Comparison of ENCODE assay signal across 17 cellular contexts in genomic region chr17:66573078-66573477, GRCh38.
DNase-seq lines count a peak whose midpoint lies in the region; ATAC-seq, FAIRE-seq and TF ChIP-seq lines count a peak whose summit lies in the region.
"Had no signal": no experiment of that assay in that cellular context is flagged by ENCODE, and none has a peak within 500 bp of the region (broad histone marks: within the 10 kb centered on the region; RNA-seq: fewer than 3 reads in every experiment).

No MANE protein-coding gene starts in this region.

- H3K9me3 Mint-ChIP-seq in activated CD4-positive, alpha-beta T cell treated with anti-CD3 and anti-CD28 coated beads for 36 hours (ENCODE audit: low read depth) = no peaks in the 10 kb centered on the region
- no peaks in the 10 kb centered on the region for H3K9me3 Mint-ChIP-seq in activated naive CD4-positive, alpha-beta T cell treated with anti-CD3 and anti-CD28 coated beads, Interleukin-2, amount 50 U/mL, for 72 hours
- no peaks in the 10 kb centered on the region for H3K9me3 Mint-ChIP-seq in stimulated activated effector memory CD8-positive, alpha-beta T cell treated with anti-CD3 and anti-CD28 coated beads, Interleukin-12 subunit alpha, Interleukin-12 subunit beta, amount 100 ng/mL, for 72 hours
- peaks cover 4% of the 10 kb centered on the region for H3K9me3 Mint-ChIP-seq in stimulated activated memory B cell treated with anti-CD40 and anti-IgM and Interleukin-4, amounts not matched to agents 10 μg/mL and 1 μg/mL and 100 μg/mL, for 72 hours
- H3K9me3 Mint-ChIP-seq: CD4-positive, CD25-positive, alpha-beta regulatory T cell; HFFc6 had no signal

- no peaks in the 10 kb centered on the region for H3K27me3 ChIP-seq in GM12878 (replicated peaks in 1 of 2; ENCODE audit: control insufficient read depth in 2 of 2, insufficient read depth in 2 of 2, low read length in 1 of 2)
- H3K27me3 ChIP-seq: BLaER1 treated with 17β-estradiol and CSF1 and Interleukin-3, amounts not matched to agents 10 nM and 100 nM had no signal

- TF ChIP-seq RAD21 in GM12878 (IDR thresholded peaks at IDR 0.05; ENCODE audit: insufficient read depth, low read depth, low read length) = no peak

- H3K4me1 Mint-ChIP-seq in activated CD4-positive, alpha-beta T cell treated with anti-CD3 and anti-CD28 coated beads for 36 hours = peaks cover 17% of the 10 kb centered on the region
- peaks cover 3% of the 10 kb centered on the region for H3K4me1 Mint-ChIP-seq in stimulated activated effector memory CD8-positive, alpha-beta T cell treated with anti-CD3 and anti-CD28 coated beads, Interleukin-12 subunit alpha, Interleukin-12 subunit beta, amount 100 ng/mL, for 72 hours
- H3K4me1 Mint-ChIP-seq in stimulated activated memory B cell treated with anti-CD40 and anti-IgM and Interleukin-4, amounts not matched to agents 10 μg/mL and 1 μg/mL and 100 μg/mL, for 72 hours = no peaks in the 10 kb centered on the region

- peaks cover 5% of the 10 kb centered on the region for H3K36me3 Mint-ChIP-seq in activated CD4-positive, alpha-beta T cell treated with anti-CD3 and anti-CD28 coated beads for 36 hours (ENCODE audit: low read depth)
- peaks cover 0 to 17% of the 10 kb centered on the region in 2 donors for H3K36me3 Mint-ChIP-seq in activated naive CD4-positive, alpha-beta T cell treated with anti-CD3 and anti-CD28 coated beads, Interleukin-2, amount 50 U/mL, for 72 hours
- H3K36me3 Mint-ChIP-seq in stimulated activated effector memory CD8-positive, alpha-beta T cell treated with anti-CD3 and anti-CD28 coated beads, Interleukin-12 subunit alpha, Interleukin-12 subunit beta, amount 100 ng/mL, for 72 hours = no peaks in the 10 kb centered on the region
- H3K36me3 Mint-ChIP-seq in stimulated activated memory B cell treated with anti-CD40 and anti-IgM and Interleukin-4, amounts not matched to agents 10 μg/mL and 1 μg/mL and 100 μg/mL, for 72 hours = no peaks in the 10 kb centered on the region

- H3K27ac Mint-ChIP-seq in activated CD4-positive, alpha-beta T cell treated with anti-CD3 and anti-CD28 coated beads for 36 hours = no peak overlapping the region
- H3K27ac Mint-ChIP-seq in activated naive CD4-positive, alpha-beta T cell treated with anti-CD3 and anti-CD28 coated beads, Interleukin-2, amount 50 U/mL, for 72 hours = no peak overlapping the region
- no peak overlapping the region for H3K27ac Mint-ChIP-seq in stimulated activated effector memory CD8-positive, alpha-beta T cell treated with anti-CD3 and anti-CD28 coated beads, Interleukin-12 subunit alpha, Interleukin-12 subunit beta, amount 100 ng/mL, for 72 hours
- no peak overlapping the region for H3K27ac Mint-ChIP-seq in stimulated activated memory B cell treated with anti-CD40 and anti-IgM and Interleukin-4, amounts not matched to agents 10 μg/mL and 1 μg/mL and 100 μg/mL, for 72 hours
- H3K27ac Mint-ChIP-seq: CD4-positive, CD25-positive, alpha-beta regulatory T cell; HFFc6 had no signal

- SMC1A ChIA-PET in GM12878 (lab: Charles Lee; ENCODE audit: uncharacterized antibody, unreplicated experiment) = interaction anchor here (1.0 to 1.7 kb wide), 7 partner anchors 10 to 408 kb away, joined by 3 to 6 read pairs (median 3); no protein-coding TSS in a partner anchor

- no peaks in the 10 kb centered on the region for H3K36me3 ChIP-seq in GM12878 (ENCODE audit: control insufficient read depth in 2 of 2, insufficient read depth in 2 of 2, low read length in 1 of 2)
- H3K36me3 ChIP-seq: HAP-1 had no signal

- H3K79me2 ChIP-seq in GM12878 (ENCODE audit: control insufficient read depth, insufficient read depth, low read length) = no peaks in the 10 kb centered on the region

- no peak for TF ChIP-seq CTCF in GM12878 (IDR thresholded peaks at IDR 0.05 in 2 of 3, conservative IDR thresholded peaks at IDR 0.05 in 1 of 3; ENCODE audit: control insufficient read depth in 2 of 3, extremely low read depth in 1 of 3, insufficient read depth in 1 of 3, low read depth in 3 of 3, low read length in 3 of 3)

- no peak overlapping the region for H2AFZ ChIP-seq in GM12878 (ENCODE audit: control insufficient read depth, low read depth, low read length)

- WGBS in GM12878 (ENCODE audit: insufficient coverage, insufficient replicate concordance, low lambda C conversion rate, missing lambda C conversion rate) = 11% methylated on average over 4 of the region's 4 CpGs

- H3K9me3 ChIP-seq in GM12878 (replicated peaks; ENCODE audit: control insufficient read depth, insufficient read depth, low read length) = peaks cover 2% of the 10 kb centered on the region; the same call in 1 of the 3 replicates
- H3K9me3 ChIP-seq: HAP-1 had no signal

- H3K27ac ChIP-seq in GM12878 (ENCODE audit: control insufficient read depth, insufficient read depth) = no peak overlapping the region
- H3K27ac ChIP-seq: 22Rv1; BLaER1 treated with 17β-estradiol and CSF1 and Interleukin-3, amounts not matched to agents 10 nM and 100 nM had no signal

- CTCF ChIA-PET in activated CD4-positive, alpha-beta T cell treated with anti-CD3 and anti-CD28 coated beads for 36 hours (lab: Charles Lee) = interaction anchor here (1.2 to 1.3 kb wide), 3 partner anchors 9 to 317 kb away, joined by 3 to 5 read pairs (median 4); no protein-coding TSS in a partner anchor
- CTCF ChIA-PET in GM12878 (lab: Yijun Ruan, JAX) = interaction anchor here (1.0 to 1.1 kb wide), 5 partner anchors 20 to 101 kb away, joined by 3 to 4 read pairs (median 3); no protein-coding TSS in a partner anchor

- in situ Hi-C loops in GM12878 (cut with MboI) = no loop called here

- H3K4me2 ChIP-seq in GM12878 (ENCODE audit: control insufficient read depth, insufficient read depth) = no peak overlapping the region
- H3K4me2 ChIP-seq: BLaER1 treated with 17β-estradiol and CSF1 and Interleukin-3, amounts not matched to agents 10 nM and 100 nM had no signal

- POLR2A ChIA-PET in activated CD4-positive, alpha-beta T cell treated with anti-CD3 and anti-CD28 coated beads for 36 hours (lab: Charles Lee) = interaction anchor here (0.6 to 0.9 kb wide), 3 partner anchors 47 to 142 kb away, joined by 3 to 5 read pairs (median 3); no protein-coding TSS in a partner anchor
- POLR2A ChIA-PET in GM12878 (lab: Charles Lee) = interaction anchor here (1.4 kb wide), 1 partner anchor 10 kb away, joined by 4 read pairs; no protein-coding TSS in a partner anchor

- RAD21 ChIA-PET in GM12878 (lab: Charles Lee; ENCODE audit: unreplicated experiment) = interaction anchor here (0.7 to 1.6 kb wide), 5 partner anchors 57 to 153 kb away, joined by 3 to 5 read pairs (median 3); no protein-coding TSS in a partner anchor

- H3K9ac ChIP-seq in GM12878 (ENCODE audit: control insufficient read depth, insufficient read depth, low read length) = no peak overlapping the region
- H3K9ac ChIP-seq: BLaER1 treated with 17β-estradiol and CSF1 and Interleukin-3, amounts not matched to agents 10 nM and 100 nM had no signal

- no peaks in the 10 kb centered on the region for H3K4me1 ChIP-seq in GM12878 (ENCODE audit: control insufficient read depth, insufficient read depth, low read length)
- H3K4me1 ChIP-seq: HAP-1 had no signal

- no peak for FAIRE-seq in GM12878 (lab: Jason Lieb, UNC)
- FAIRE-seq: GM12891, HTR-8/SVneo had no signal

- H3K27me3 Mint-ChIP-seq in activated CD4-positive, alpha-beta T cell treated with anti-CD3 and anti-CD28 coated beads for 36 hours = no peaks in the 10 kb centered on the region
- no peaks in the 10 kb centered on the region for H3K27me3 Mint-ChIP-seq in stimulated activated memory B cell treated with anti-CD40 and anti-IgM and Interleukin-4, amounts not matched to agents 10 μg/mL and 1 μg/mL and 100 μg/mL, for 72 hours
- H3K27me3 Mint-ChIP-seq: CD4-positive, CD25-positive, alpha-beta regulatory T cell had no signal

- no peak for DNase-seq in activated CD4-positive, alpha-beta T cell treated with anti-CD3 and anti-CD28 coated beads for 36 hours
- DNase-seq in activated CD4-positive, alpha-beta T cell treated with anti-CD3 and anti-CD28 coated beads, Interleukin-2, amount 50 U/mL, for 4 hours = no peak
- no peak for DNase-seq in activated naive CD4-positive, alpha-beta T cell treated with anti-CD3 and anti-CD28 coated beads, Interleukin-2, amount 50 U/mL, for 72 hours (ENCODE audit: low spot score in 2 of 2)
- DNase-seq in activated naive CD4-positive, alpha-beta T cell treated with anti-CD3 and anti-CD28 coated beads, Interleukin-2, amount 50 U/mL, for 16 hours = no peak
- no peak for DNase-seq in GM12878 (ENCODE audit: low read depth, low spot score)
- DNase-seq in stimulated activated effector memory CD8-positive, alpha-beta T cell treated with anti-CD3 and anti-CD28 coated beads, Interleukin-12 subunit alpha, Interleukin-12 subunit beta, amount 100 ng/mL, for 72 hours (ENCODE audit: low spot score in 2 of 2) = no peak
- DNase-seq in NCI-H1694 treated with DMSO at 0.1 percent for 48 hours (lab: John Stamatoyannopoulos, UW) = no peak
- DNase-seq: CD4-positive, CD25-positive, alpha-beta regulatory T cell; DMS 273 treated with DMSO at 0.1 percent for 48 hours; GOT3; HFFc6 had no signal

- peak; percentile 83 for ATAC-seq in activated CD4-positive, alpha-beta T cell treated with anti-CD3 and anti-CD28 coated beads for 36 hours
- peak; percentile 41 to 85 for ATAC-seq in activated naive CD4-positive, alpha-beta T cell treated with anti-CD3 and anti-CD28 coated beads, Interleukin-2, amount 50 U/mL, for 72 hours
- peak; percentile 31; the same call in 2 of the 3 replicates for ATAC-seq in GM12878
- peak; percentile 39 for ATAC-seq in stimulated activated effector memory CD8-positive, alpha-beta T cell treated with anti-CD3 and anti-CD28 coated beads, Interleukin-12 subunit alpha, Interleukin-12 subunit beta, amount 100 ng/mL, for 72 hours
- ATAC-seq in stimulated activated memory B cell treated with anti-CD40 and anti-IgM and Interleukin-4, amounts not matched to agents 10 μg/mL and 1 μg/mL and 100 μg/mL, for 72 hours = no peak

- H3K4me3 Mint-ChIP-seq in activated CD4-positive, alpha-beta T cell treated with anti-CD3 and anti-CD28 coated beads for 36 hours = no peak overlapping the region
- no peak overlapping the region for H3K4me3 Mint-ChIP-seq in stimulated activated effector memory CD8-positive, alpha-beta T cell treated with anti-CD3 and anti-CD28 coated beads, Interleukin-12 subunit alpha, Interleukin-12 subunit beta, amount 100 ng/mL, for 72 hours
- H3K4me3 Mint-ChIP-seq in stimulated activated memory B cell treated with anti-CD40 and anti-IgM and Interleukin-4, amounts not matched to agents 10 μg/mL and 1 μg/mL and 100 μg/mL, for 72 hours = no peak overlapping the region
- H3K4me3 Mint-ChIP-seq: CD4-positive, CD25-positive, alpha-beta regulatory T cell; HFFc6 had no signal

- TF ChIP-seq EP300 in GM12878 (IDR thresholded peaks at IDR 0.05; ENCODE audit: borderline replicate concordance in 1 of 2, control insufficient read depth in 1 of 2, low read depth in 2 of 2, low read length in 2 of 2) = no peak

- no peak overlapping the region for H3K4me3 ChIP-seq in GM12878
- H3K4me3 ChIP-seq: BLaER1 treated with 17β-estradiol and CSF1 and Interleukin-3, amounts not matched to agents 10 nM and 100 nM; HAP-1 had no signal

- BruUV-seq in GM12878 (replicated peaks; lab: Mats Ljungman, UMichigan) = no TSS peak

- intact Hi-C loops in activated CD4-positive, alpha-beta T cell treated with anti-CD3 and anti-CD28 coated beads for 36 hours (cut with DNase I, micrococcal nuclease) = loop anchor here in 1 of 2 experiments (2.0 kb wide), 1 partner anchor 26 kb away; no protein-coding TSS in a partner anchor
- intact Hi-C loops in GM12878 (cut with micrococcal nuclease; ENCODE audit: unreplicated experiment) = no loop called here

- H4K20me1 ChIP-seq in GM12878 (ENCODE audit: control insufficient read depth, insufficient read depth) = no peaks in the 10 kb centered on the region

- TF ChIP-seq POLR2A in GM12878 (IDR thresholded peaks at IDR 0.05; ENCODE audit: low read depth, low read length) = no peak
